ENCODE assay signal across 1 cellular context in genomic region chr3:14132120-14132519, GRCh38.
TF ChIP-seq lines count a peak whose summit lies in the region.

No MANE protein-coding gene starts in this region.

TF ChIP-seq in GM12878, 131 proteins besides CTCF, POLR2A, EP300 and RAD21:
- TF ChIP-seq EGR1 (IDR thresholded peaks at IDR 0.05; ENCODE audit: borderline replicate concordance in 1 of 2, low read depth in 2 of 2, low read length in 2 of 2): no peak
- TF ChIP-seq SREBF1 (IDR thresholded peaks at IDR 0.05; ENCODE audit: low read length): no peak
- no peak for TF ChIP-seq DPF2 (IDR thresholded peaks at IDR 0.05)
- no peak for TF ChIP-seq IKZF2 (IDR thresholded peaks at IDR 0.05)
- TF ChIP-seq MYB (IDR thresholded peaks at IDR 0.05; ENCODE audit: borderline replicate concordance, low read depth, low read length): no peak
- no peak for TF ChIP-seq POU2F2 (IDR thresholded peaks at IDR 0.05; ENCODE audit: borderline replicate concordance, low read depth, low read length)
- TF ChIP-seq, protein P1, sequence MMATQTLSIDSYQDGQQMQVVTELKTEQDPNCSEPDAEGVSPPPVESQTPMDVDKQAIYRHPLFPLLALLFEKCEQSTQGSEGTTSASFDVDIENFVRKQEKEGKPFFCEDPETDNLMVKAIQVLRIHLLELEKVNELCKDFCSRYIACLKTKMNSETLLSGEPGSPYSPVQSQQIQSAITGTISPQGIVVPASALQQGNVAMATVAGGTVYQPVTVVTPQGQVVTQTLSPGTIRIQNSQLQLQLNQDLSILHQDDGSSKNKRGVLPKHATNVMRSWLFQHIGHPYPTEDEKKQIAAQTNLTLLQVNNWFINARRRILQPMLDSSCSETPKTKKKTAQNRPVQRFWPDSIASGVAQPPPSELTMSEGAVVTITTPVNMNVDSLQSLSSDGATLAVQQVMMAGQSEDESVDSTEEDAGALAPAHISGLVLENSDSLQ (IDR thresholded peaks at IDR 0.05): no peak
- no peak for TF ChIP-seq BRCA1 (IDR thresholded peaks at IDR 0.05; ENCODE audit: low read depth, low read length)
- TF ChIP-seq USF1 (IDR thresholded peaks at IDR 0.05; ENCODE audit: borderline replicate concordance, extremely low read length, insufficient read depth, low read depth, low read length): no peak
- TF ChIP-seq EED (IDR thresholded peaks at IDR 0.05; ENCODE audit: low read depth): no peak
- TF ChIP-seq SMAD5 (IDR thresholded peaks at IDR 0.05; ENCODE audit: low read depth): no peak
- TF ChIP-seq NRF1 (conservative IDR thresholded peaks at IDR 0.05; ENCODE audit: low read depth, low read length): no peak
- no peak for TF ChIP-seq SIN3A (IDR thresholded peaks at IDR 0.05; ENCODE audit: low read depth, low read length)
- no peak for TF ChIP-seq ETV6 (conservative IDR thresholded peaks at IDR 0.05 in 1 of 2, IDR thresholded peaks at IDR 0.05 in 1 of 2; ENCODE audit: borderline replicate concordance in 1 of 2, low read depth in 1 of 2)
- no peak for TF ChIP-seq CREM (IDR thresholded peaks at IDR 0.05; ENCODE audit: low read depth)
